Comparison of ENCODE assay signal across 11 cellular contexts in genomic region chr13:96377835-96378234, GRCh38.
"Had no signal": no experiment of that assay in that cellular context is flagged by ENCODE, and none has a peak within 500 bp of the region (broad histone marks: within the 10 kb centered on the region; RNA-seq: fewer than 3 reads in every experiment).

No MANE protein-coding gene starts in this region.

- ATAC-seq: GM23338, HCT116 had no signal

- FAIRE-seq: H1, H54 had no signal

- DNase-seq: GM23248, GOT3, H7, H9, HCEC 1CT, HFFc6 had no signal

- H3K4me3 ChIP-seq: GM23248, GM23338, HAP-1 had no signal

- H3K4me2 ChIP-seq: GM23338 had no signal

- H2AFZ ChIP-seq: GM23248, GM23338 had no signal

- H3K27ac ChIP-seq: GM23248 had no signal

- H3K9ac ChIP-seq: GM23248 had no signal

- H3K4me1 ChIP-seq: HAP-1 had no signal

- H3K9me3 ChIP-seq: HAP-1 had no signal

- H3K36me3 ChIP-seq: HAP-1 had no signal
